ENCODE assay signal across 8 cellular contexts in genomic region chr1:229507502-229507901, GRCh38. TPM values are rescaled to one million over a fixed set of nuclear protein-coding genes. Genes with fewer than 3 reads are reported as not detected.
DNase-seq lines count a peak whose midpoint lies in the region; ATAC-seq, FAIRE-seq and TF ChIP-seq lines count a peak whose summit lies in the region.

No MANE protein-coding gene starts in this region.

- no peak for DNase-seq in AG09309 (ENCODE audit: low read depth)
- DNase-seq in GM23338 (ENCODE audit: low spot score), result no peak
- DNase-seq in activated T-helper 1 cell treated with anti-CD3 and anti-CD28 coated beads, Interleukin-12 subunit alpha, Interleukin-12 subunit beta, Interleukin-2, Interleukin-4 antibody, amounts not matched to agents 30 ng/mL and 10 ng/mL and 1 ng/mL, durations not matched to agents 14 hours and 24 hours and 36 hours (ENCODE audit: low spot score), result no peak
- no peak for DNase-seq in keratinocyte (ENCODE audit: low read depth, low spot score)
- DNase-seq in NCI-H526 treated with DMSO at 0.1 percent for 48 hours (lab: John Stamatoyannopoulos, UW), result no peak

- H3K9me2 ChIP-seq in GM23338 (ENCODE audit: insufficient read depth), result no peaks in the 10 kb centered on the region

- H4K20me1 ChIP-seq in GM23338 (replicated peaks; ENCODE audit: insufficient read depth) (0 out of 2 replicates have a peak, but pooled peaks cover 3% of the 10 kb centered on the region), keratinocyte (ENCODE audit: control insufficient read depth, extremely low read depth, insufficient read depth, low read length) (no peaks in the 10 kb centered on the region)

- TF ChIP-seq CTCF in AG09309 (IDR thresholded peaks at IDR 0.05; ENCODE audit: control insufficient read depth, insufficient read depth, low read depth, low read length, missing control alignments), result no peak
- no peak for TF ChIP-seq CTCF in GM23338 (conservative IDR thresholded peaks at IDR 0.05; ENCODE audit: low read depth in 2 of 2)
- no peak for TF ChIP-seq CTCF in keratinocyte (optimal IDR thresholded peaks at IDR 0.05 in 1 of 3, IDR thresholded peaks at IDR 0.05 in 1 of 3, conservative IDR thresholded peaks at IDR 0.05 in 1 of 3; ENCODE audit: extremely low read depth in 1 of 3, insufficient read depth in 2 of 3, low read length in 3 of 3)

- intact Hi-C loops in activated T-helper 1 cell treated with anti-CD3 and anti-CD28 coated beads, Interleukin-12 subunit alpha, Interleukin-12 subunit beta, Interleukin-2, Interleukin-4 antibody, amounts not matched to agents 30 ng/mL and 10 ng/mL and 1 ng/mL, durations not matched to agents 14 hours and 24 hours and 36 hours (cut with micrococcal nuclease), result loop anchor here (10.0 kb wide), 1 partner anchor 1343 kb away; the partner anchor contains the start of gene IBA57

- H3K9me3 ChIP-seq in keratinocyte (ENCODE audit: control insufficient read depth, low read depth, low read length), result no peaks in the 10 kb centered on the region
- no peaks in the 10 kb centered on the region for H3K9me3 ChIP-seq in thymus (ENCODE audit: control insufficient read depth)

- WGBS in thymus, result 13% methylated on average over 5 of the region's 5 CpGs

- H3K4me1 Mint-ChIP-seq in GM23338, result peaks cover 13% of the 10 kb centered on the region; the same call in 2 of the 3 replicates
- peaks cover 25% of the 10 kb centered on the region for H3K4me1 Mint-ChIP-seq in activated T-helper 1 cell treated with anti-CD3 and anti-CD28 coated beads, Interleukin-12 subunit alpha, Interleukin-12 subunit beta, Interleukin-2, Interleukin-4 antibody, amounts not matched to agents 30 ng/mL and 10 ng/mL and 1 ng/mL, durations not matched to agents 14 hours and 24 hours and 36 hours (ENCODE audit: low read depth)

- H3K9ac ChIP-seq in keratinocyte (ENCODE audit: control insufficient read depth, extremely low read depth, insufficient read depth, low read length), result peak overlapping the region; percentile 97

- H3K4me1 ChIP-seq in GM23338 (ENCODE audit: insufficient read depth), result peaks cover 9% of the 10 kb centered on the region; the same call in 1 of the 2 replicates
- H3K4me1 ChIP-seq in keratinocyte (ENCODE audit: control insufficient read depth, extremely low read depth, insufficient read depth, low read length), result peaks cover 17% of the 10 kb centered on the region
- H3K4me1 ChIP-seq in thymus (ENCODE audit: control insufficient read depth, insufficient read depth, low read length), result peaks cover 8% of the 10 kb centered on the region

- ATAC-seq in GM23338, result no peak
- ATAC-seq in GM18867 (IDR thresholded peaks at IDR 0.05; ENCODE audit: unreplicated experiment), result no peak
- no peak for ATAC-seq in HG02840 (IDR thresholded peaks at IDR 0.05; ENCODE audit: low FRiP score, unreplicated experiment)

- H3K4me3 ChIP-seq in AG09309 (ENCODE audit: control insufficient read depth, low read depth, low read length), result peak overlapping the region; percentile 66
- peak overlapping the region; percentile 86 for H3K4me3 ChIP-seq in GM23338
- H3K4me3 ChIP-seq in keratinocyte (ENCODE audit: control insufficient read depth in 2 of 3, extremely low read depth in 1 of 3, insufficient read depth in 2 of 3, low read depth in 1 of 3, low read length in 3 of 3), result peak overlapping the region; percentile 70 to 93 (median 92)
- H3K4me3 ChIP-seq in thymus (ENCODE audit: low read length), result peak overlapping the region; percentile 100

- H3K36me3 ChIP-seq in GM23338 (ENCODE audit: insufficient read depth) (no peaks in the 10 kb centered on the region), keratinocyte (ENCODE audit: control insufficient read depth in 2 of 2, extremely low read depth in 1 of 2, insufficient read depth in 2 of 2, low read length in 2 of 2) (peaks cover 0 to 4% of the 10 kb centered on the region in 2 experiments), thymus (ENCODE audit: control insufficient read depth, insufficient read depth) (peaks cover 11% of the 10 kb centered on the region)

- peak overlapping the region; percentile 96 for H3K4me3 Mint-ChIP-seq in GM23338
- H3K4me3 Mint-ChIP-seq in activated T-helper 1 cell treated with anti-CD3 and anti-CD28 coated beads, Interleukin-12 subunit alpha, Interleukin-12 subunit beta, Interleukin-2, Interleukin-4 antibody, amounts not matched to agents 30 ng/mL and 10 ng/mL and 1 ng/mL, durations not matched to agents 14 hours and 24 hours and 36 hours, result peak overlapping the region; percentile 96

- H3K27me3 ChIP-seq in GM23338 (ENCODE audit: insufficient read depth) (no peaks in the 10 kb centered on the region), keratinocyte (ENCODE audit: control insufficient read depth, extremely low read depth, insufficient read depth, low read length) (no peaks in the 10 kb centered on the region), thymus (ENCODE audit: control insufficient read depth, insufficient read depth) (no peaks in the 10 kb centered on the region)

- H3K9me1 ChIP-seq in keratinocyte (ENCODE audit: control insufficient read depth, extremely low read depth, insufficient read depth, low read length), result no peaks in the 10 kb centered on the region

- H2AFZ ChIP-seq in GM23338, result peak overlapping the region; percentile 86; the same call in 1 of the 2 replicates
- H2AFZ ChIP-seq in keratinocyte (ENCODE audit: control insufficient read depth, low read length), result peak overlapping the region; percentile 74

- H3K27me3 Mint-ChIP-seq in GM23338 (ENCODE audit: insufficient read depth, low read depth, poor library complexity), result peaks cover 5% of the 10 kb centered on the region
- peaks cover 4% of the 10 kb centered on the region for H3K27me3 Mint-ChIP-seq in activated T-helper 1 cell treated with anti-CD3 and anti-CD28 coated beads, Interleukin-12 subunit alpha, Interleukin-12 subunit beta, Interleukin-2, Interleukin-4 antibody, amounts not matched to agents 30 ng/mL and 10 ng/mL and 1 ng/mL, durations not matched to agents 14 hours and 24 hours and 36 hours (ENCODE audit: insufficient read depth)

- no peaks in the 10 kb centered on the region; the same call in 1 of the 2 replicates for H3F3A ChIP-seq in GM23338 (replicated peaks; ENCODE audit: low read depth)

- H3K27ac Mint-ChIP-seq in GM23338, result peak overlapping the region; percentile 99
- H3K27ac Mint-ChIP-seq in activated T-helper 1 cell treated with anti-CD3 and anti-CD28 coated beads, Interleukin-12 subunit alpha, Interleukin-12 subunit beta, Interleukin-2, Interleukin-4 antibody, amounts not matched to agents 30 ng/mL and 10 ng/mL and 1 ng/mL, durations not matched to agents 14 hours and 24 hours and 36 hours, result peak overlapping the region; percentile 97

- peaks cover 5% of the 10 kb centered on the region; the same call in 1 of the 3 replicates for H3K36me3 Mint-ChIP-seq in GM23338 (ENCODE audit: low read depth)
- H3K36me3 Mint-ChIP-seq in activated T-helper 1 cell treated with anti-CD3 and anti-CD28 coated beads, Interleukin-12 subunit alpha, Interleukin-12 subunit beta, Interleukin-2, Interleukin-4 antibody, amounts not matched to agents 30 ng/mL and 10 ng/mL and 1 ng/mL, durations not matched to agents 14 hours and 24 hours and 36 hours (ENCODE audit: low read depth), result no peaks in the 10 kb centered on the region

- H3K9me3 Mint-ChIP-seq in GM23338, result no peaks in the 10 kb centered on the region
- H3K9me3 Mint-ChIP-seq in activated T-helper 1 cell treated with anti-CD3 and anti-CD28 coated beads, Interleukin-12 subunit alpha, Interleukin-12 subunit beta, Interleukin-2, Interleukin-4 antibody, amounts not matched to agents 30 ng/mL and 10 ng/mL and 1 ng/mL, durations not matched to agents 14 hours and 24 hours and 36 hours, result no peaks in the 10 kb centered on the region

- dilution Hi-C loops in keratinocyte (cut with MboI; ENCODE audit: extremely low pct_ligation_motif_present, low sequenced_read_pairs), result no loop called here

- H3K79me2 ChIP-seq in GM23338 (replicated peaks; ENCODE audit: insufficient read depth) (peaks cover 35% of the 10 kb centered on the region), keratinocyte (ENCODE audit: control insufficient read depth, insufficient read depth, low read length) (peaks cover 28% of the 10 kb centered on the region)

- no peak for FAIRE-seq in keratinocyte (lab: Jason Lieb, UNC)

- H3K27ac ChIP-seq in GM23338 (ENCODE audit: low read depth), result peak overlapping the region; percentile 98
- peak overlapping the region; percentile 98 for H3K27ac ChIP-seq in keratinocyte (ENCODE audit: control insufficient read depth, insufficient read depth, low read length)
- H3K27ac ChIP-seq in thymus (ENCODE audit: low read depth), result peak overlapping the region; percentile 99

- H3K4me2 ChIP-seq in GM23338 (peak overlapping the region; percentile 91), keratinocyte (ENCODE audit: control insufficient read depth, extremely low read depth, insufficient read depth, low read depth, low read length) (peak overlapping the region; percentile 90)

RNA-seq across cellular contexts. Expression of gene NUP133, which starts 0.6 kb away (rescaled TPM):
- 54.5 and 65.4 TPM in 2 replicates for total RNA-seq in GM23338 (2014; rRNA removed; shearing (Covaris generic))
- 25.0 and 29.5 TPM in 2 replicates for polyA plus RNA-seq in GM23338 (2016; fragmentation: Nextera tagmentation; extraction: Ambion mirVana)
- 47.9 and 49.1 TPM in 2 replicates for total RNA-seq in activated T-helper 1 cell treated with anti-CD3 and anti-CD28 coated beads, Interleukin-12 subunit alpha, Interleukin-12 subunit beta, Interleukin-2, Interleukin-4 antibody, amounts not matched to agents 30 ng/mL and 10 ng/mL and 1 ng/mL, durations not matched to agents 14 hours and 24 hours and 36 hours
- polyA plus RNA-seq in keratinocyte, result 16.8 to 25.2 TPM (median 22.2 TPM) in 3 replicates
- polyA plus RNA-seq in keratinocyte (2011; ENCODE audit: low read depth), result 21.3 TPM
- 12.2 and 23.2 TPM in 2 replicates for polyA plus RNA-seq in keratinocyte (2011; cell fraction: cytosol; rRNA removed)
- 27.8 and 34.1 TPM in 2 replicates for polyA plus RNA-seq in keratinocyte (2011; cell fraction: nucleus; rRNA removed)
- polyA plus RNA-seq in keratinocyte (2012; ENCODE audit: low replicate concordance), result 14.6 and 15.2 TPM in 2 replicates
- 9.0 to 34.6 TPM (median 27.4 TPM) in 3 replicates for polyA minus RNA-seq in keratinocyte
- 20.9 TPM for polyA minus RNA-seq in keratinocyte (2011; cell fraction: cytosol; rRNA and poly(A)+ RNA removed)
- 24.5 and 37.1 TPM in 2 replicates for polyA minus RNA-seq in keratinocyte (2011; cell fraction: nucleus; rRNA and poly(A)+ RNA removed)
- 39.4 TPM for polyA plus RNA-seq in thymus

RNA-seq across cellular contexts. Expression of gene ABCB10, which starts 51.0 kb away (rescaled TPM):
- 9.7 and 13.3 TPM in 2 replicates for total RNA-seq in GM23338 (2014; rRNA removed; shearing (Covaris generic))
- polyA plus RNA-seq in GM23338 (2016; fragmentation: Nextera tagmentation; extraction: Ambion mirVana) (3.7 and 4.7 TPM in 2 replicates), keratinocyte (8.8 to 14.3 TPM (median 10.8 TPM) in 3 replicates), thymus (15.2 TPM)
- total RNA-seq in activated T-helper 1 cell treated with anti-CD3 and anti-CD28 coated beads, Interleukin-12 subunit alpha, Interleukin-12 subunit beta, Interleukin-2, Interleukin-4 antibody, amounts not matched to agents 30 ng/mL and 10 ng/mL and 1 ng/mL, durations not matched to agents 14 hours and 24 hours and 36 hours, result 46.2 and 47.0 TPM in 2 replicates
- 1.9 TPM for polyA plus RNA-seq in keratinocyte (2011; ENCODE audit: low read depth)
- 5.7 and 8.1 TPM in 2 replicates for polyA plus RNA-seq in keratinocyte (2011; cell fraction: cytosol; rRNA removed)
- 15.8 and 16.9 TPM in 2 replicates for polyA plus RNA-seq in keratinocyte (2011; cell fraction: nucleus; rRNA removed)
- 5.9 and 9.5 TPM in 2 replicates for polyA plus RNA-seq in keratinocyte (2012; ENCODE audit: low replicate concordance)
- polyA minus RNA-seq in keratinocyte, result 10.9 to 12.1 TPM (median 11.8 TPM) in 3 replicates
- polyA minus RNA-seq in keratinocyte (2011; cell fraction: cytosol; rRNA and poly(A)+ RNA removed), result 9.4 TPM
- 10.0 and 16.4 TPM in 2 replicates for polyA minus RNA-seq in keratinocyte (2011; cell fraction: nucleus; rRNA and poly(A)+ RNA removed)
